ENCODE assay signal across 8 cellular contexts in genomic region chr12:57611810-57612710, GRCh38. TPM values are rescaled to one million over a fixed set of nuclear protein-coding genes. Genes with fewer than 3 reads are reported as not detected.
DNase-seq lines count a peak whose midpoint lies in the region; ATAC-seq, FAIRE-seq and TF ChIP-seq lines count a peak whose summit lies in the region.

No MANE protein-coding gene starts in this region.

- FAIRE-seq in pancreas (lab: Jason Lieb, UNC) (no peak), GM19239 (lab: Jason Lieb, UNC) (no peak)

- H3K27ac ChIP-seq in effector memory CD4-positive, alpha-beta T cell (ENCODE audit: insufficient read depth, low read length, poor library complexity, severe bottlenecking) = no peak overlapping the region
- no peak overlapping the region for H3K27ac ChIP-seq in pancreas

- intact Hi-C loops in pancreas (cut with DNase I) = no loop called here

- DNase-seq in D341Med (ENCODE audit: low spot score) (peak; percentile 78), NCI-H446 (lab: John Stamatoyannopoulos, UW) (peak; percentile 25 to 64), pancreas (no peak), GM19239 (ENCODE audit: insufficient read length, low spot score) (no peak), NCI-H510A (lab: John Stamatoyannopoulos, UW) (no peak)
- no peak for DNase-seq in effector memory CD4-positive, alpha-beta T cell

- H3K27me3 ChIP-seq in effector memory CD4-positive, alpha-beta T cell (replicated peaks; ENCODE audit: control insufficient read depth, insufficient read depth, low read length, poor library complexity, severe bottlenecking) = peaks cover 8% of the 10 kb centered on the region
- H3K27me3 ChIP-seq in pancreas = no peaks in the 10 kb centered on the region

- WGBS in pancreas, 2 donors = 14 to 35% methylated on average over 12 to 26 of the region's 27 CpGs

- peak overlapping the region; percentile 59 for H3K4me3 ChIP-seq in effector memory CD4-positive, alpha-beta T cell (ENCODE audit: insufficient read depth, low read depth, low read length, poor library complexity, severe bottlenecking)
- H3K4me3 ChIP-seq in pancreas = peak overlapping the region; percentile 45 to 87 (median 64)

- ATAC-seq in pancreas = no peak
- no peak for ATAC-seq in GM21825 (IDR thresholded peaks at IDR 0.05; ENCODE audit: unreplicated experiment)
- ATAC-seq in GM19324 (IDR thresholded peaks at IDR 0.05; ENCODE audit: low FRiP score, unreplicated experiment) = no peak

- TF ChIP-seq CTCF in pancreas (IDR thresholded peaks at IDR 0.05) = no peak

- peaks cover 20% of the 10 kb centered on the region for H3K4me1 ChIP-seq in effector memory CD4-positive, alpha-beta T cell (ENCODE audit: control insufficient read depth, insufficient read depth, low read length, poor library complexity, severe bottlenecking)
- H3K4me1 ChIP-seq in pancreas = no peaks in the 10 kb centered on the region

- no peaks in the 10 kb centered on the region for H3K36me3 ChIP-seq in effector memory CD4-positive, alpha-beta T cell (ENCODE audit: control insufficient read depth, insufficient read depth, low read length)
- H3K36me3 ChIP-seq in pancreas = no peaks in the 10 kb centered on the region

- H3K9me3 ChIP-seq in effector memory CD4-positive, alpha-beta T cell (ENCODE audit: control insufficient read depth, low read length) = no peaks in the 10 kb centered on the region
- no peaks in the 10 kb centered on the region for H3K9me3 ChIP-seq in pancreas

RNA-seq across cellular contexts. Expression of gene ARHGEF25, which starts 0.8 kb away (rescaled TPM):
- 1 to 10 TPM; 1.8 to 7.0 (median 3.3) TPM for total RNA-seq in pancreas
- 10 to 100 TPM; 16.5 to 22.1 TPM for polyA plus RNA-seq in pancreas

RNA-seq across cellular contexts. Expression of gene DTX3, which starts 7.4 kb away (rescaled TPM):
- total RNA-seq in pancreas = 10 to 100 TPM in 4 of 6 donors, 1 to 10 TPM in 2; 9.0 to 22.9 (median 12.1) TPM
- 10 to 100 TPM; 36.6 to 71.7 TPM for polyA plus RNA-seq in pancreas

RNA-seq across cellular contexts. Expression of gene B4GALNT1, which starts 20.9 kb away (rescaled TPM):
- total RNA-seq in pancreas = under 1 TPM in 5 of 6 donors, not detected in 1; 0.04 to 0.78 (median 0.24) TPM
- polyA plus RNA-seq in pancreas = 1 to 10 TPM in 1 of 2 donors, under 1 TPM in 1; 0.61 to 1.1 TPM

RNA-seq across cellular contexts. Expression of gene PIP4K2C, which starts 21.1 kb away (rescaled TPM):
- total RNA-seq in pancreas = 10 to 100 TPM; 11.3 to 17.0 (median 15.4) TPM
- 10 to 100 TPM in 1 of 2 donors, 1 to 10 TPM in 1; 5.3 to 15.9 TPM for polyA plus RNA-seq in pancreas

Comparison
In these comparisons a context has a peak if more than half of its experiments do, and no peak if none do; other contexts are left out.
1. DNase-seq: peak in D341Med (single experiment) and NCI-H446 (2 of 2); none in effector memory CD4-positive, alpha-beta T cell (0 of 3), pancreas (0 of 6), GM19239 (single experiment) and NCI-H510A (single experiment).